ENCODE assay signal across 8 cellular contexts in genomic region chr17:77141846-77142449, GRCh38. TPM values are rescaled to one million over a fixed set of nuclear protein-coding genes. Genes with fewer than 3 reads are reported as not detected.
DNase-seq lines count a peak whose midpoint lies in the region; ATAC-seq and TF ChIP-seq lines count a peak whose summit lies in the region.

No MANE protein-coding gene starts in this region.

- H3K4me3 ChIP-seq in HFF-Myc (replicated peaks; ENCODE audit: low read depth, low read length) (peak overlapping the region; percentile 81), hepatocyte (peak overlapping the region; percentile 83)

- 65% methylated on average over 9 of the region's 9 CpGs for WGBS in hepatocyte (ENCODE audit: low lambda C conversion rate, missing lambda C conversion rate)

- intact Hi-C loops in activated CD4-positive, alpha-beta memory T cell treated with anti-CD3 and anti-CD28 coated beads for 36 hours (cut with micrococcal nuclease) = loop anchor here (2.0 kb wide), 2 partner anchors 45 to 47 kb away; no protein-coding TSS in a partner anchor

- POLR2A ChIA-PET in activated CD4-positive, alpha-beta memory T cell treated with anti-CD3 and anti-CD28 coated beads for 36 hours (lab: Charles Lee) = interaction anchor here (0.6 to 0.9 kb wide), 2 partner anchors 14 to 46 kb away, joined by 3 to 4 read pairs; no protein-coding TSS in a partner anchor

- peaks cover 36% of the 10 kb centered on the region for H3K4me1 ChIP-seq in hepatocyte (ENCODE audit: insufficient read depth)

- H3K27ac Mint-ChIP-seq in activated CD4-positive, alpha-beta memory T cell treated with anti-CD3 and anti-CD28 coated beads for 36 hours = peak overlapping the region; percentile 73
- H3K27ac Mint-ChIP-seq in stimulated activated effector memory CD8-positive, alpha-beta T cell treated with anti-CD3 and anti-CD28 coated beads, Interleukin-12 subunit alpha, Interleukin-12 subunit beta, amount 100 ng/mL, for 72 hours = peak overlapping the region; percentile 88

- no peaks in the 10 kb centered on the region for H4K20me1 ChIP-seq in hepatocyte (ENCODE audit: insufficient read depth, poor library complexity, severe bottlenecking)

- no peaks in the 10 kb centered on the region for H3K27me3 ChIP-seq in hepatocyte

- H3K4me3 Mint-ChIP-seq in activated CD4-positive, alpha-beta memory T cell treated with anti-CD3 and anti-CD28 coated beads for 36 hours = peak overlapping the region; percentile 80
- peak overlapping the region; percentile 79 for H3K4me3 Mint-ChIP-seq in stimulated activated effector memory CD8-positive, alpha-beta T cell treated with anti-CD3 and anti-CD28 coated beads, Interleukin-12 subunit alpha, Interleukin-12 subunit beta, amount 100 ng/mL, for 72 hours

- H3K27me3 Mint-ChIP-seq in activated CD4-positive, alpha-beta memory T cell treated with anti-CD3 and anti-CD28 coated beads for 36 hours = no peaks in the 10 kb centered on the region

- peaks cover 45% of the 10 kb centered on the region for H3K36me3 Mint-ChIP-seq in activated CD4-positive, alpha-beta memory T cell treated with anti-CD3 and anti-CD28 coated beads for 36 hours
- H3K36me3 Mint-ChIP-seq in stimulated activated effector memory CD8-positive, alpha-beta T cell treated with anti-CD3 and anti-CD28 coated beads, Interleukin-12 subunit alpha, Interleukin-12 subunit beta, amount 100 ng/mL, for 72 hours = peaks cover 79% of the 10 kb centered on the region

- TF ChIP-seq CTCF in HFF-Myc (IDR thresholded peaks at IDR 0.05; ENCODE audit: low read depth, low read length, missing control alignments) = no peak
- no peak for TF ChIP-seq CTCF in hepatocyte (IDR thresholded peaks at IDR 0.05; ENCODE audit: poor library complexity)

- peaks cover 18% of the 10 kb centered on the region for H3K9me3 Mint-ChIP-seq in activated CD4-positive, alpha-beta memory T cell treated with anti-CD3 and anti-CD28 coated beads for 36 hours
- peaks cover 8% of the 10 kb centered on the region for H3K9me3 Mint-ChIP-seq in stimulated activated effector memory CD8-positive, alpha-beta T cell treated with anti-CD3 and anti-CD28 coated beads, Interleukin-12 subunit alpha, Interleukin-12 subunit beta, amount 100 ng/mL, for 72 hours

- peaks cover 46% of the 10 kb centered on the region for H3K79me2 ChIP-seq in hepatocyte

- H2AFZ ChIP-seq in hepatocyte = no peak overlapping the region

- CTCF ChIA-PET in activated CD4-positive, alpha-beta memory T cell treated with anti-CD3 and anti-CD28 coated beads for 36 hours (lab: Charles Lee) = interaction anchor here (1.8 to 2.5 kb wide), 4 partner anchors 14 to 55 kb away, joined by 5 to 9 read pairs (median 8); no protein-coding TSS in a partner anchor

- no peaks in the 10 kb centered on the region for H3K9me2 ChIP-seq in hepatocyte (replicated peaks; ENCODE audit: insufficient read depth)

- no peaks in the 10 kb centered on the region for H3K9me3 ChIP-seq in hepatocyte (ENCODE audit: low read depth)

- H3K36me3 ChIP-seq in hepatocyte (replicated peaks; ENCODE audit: insufficient read depth, low read depth) = no peaks in the 10 kb centered on the region

- H3K4me2 ChIP-seq in hepatocyte = peak overlapping the region; percentile 71

- peak overlapping the region; percentile 92 for H3K27ac ChIP-seq in hepatocyte

- H3K4me1 Mint-ChIP-seq in activated CD4-positive, alpha-beta memory T cell treated with anti-CD3 and anti-CD28 coated beads for 36 hours (ENCODE audit: low read depth) = peaks cover 60% of the 10 kb centered on the region
- peaks cover 47% of the 10 kb centered on the region for H3K4me1 Mint-ChIP-seq in stimulated activated effector memory CD8-positive, alpha-beta T cell treated with anti-CD3 and anti-CD28 coated beads, Interleukin-12 subunit alpha, Interleukin-12 subunit beta, amount 100 ng/mL, for 72 hours

- no peak for ATAC-seq in stimulated activated effector memory CD8-positive, alpha-beta T cell treated with anti-CD3 and anti-CD28 coated beads, Interleukin-12 subunit alpha, Interleukin-12 subunit beta, amount 100 ng/mL, for 72 hours
- ATAC-seq in GM19452 (IDR thresholded peaks at IDR 0.05; ENCODE audit: unreplicated experiment) = no peak
- ATAC-seq in HG03460 (IDR thresholded peaks at IDR 0.05; ENCODE audit: unreplicated experiment) = no peak

- no peak for DNase-seq in HFF-Myc (ENCODE audit: extremely low read depth, low read depth)
- DNase-seq in activated CD4-positive, alpha-beta memory T cell treated with anti-CD3 and anti-CD28 coated beads for 36 hours = no peak
- no peak for DNase-seq in hepatocyte (ENCODE audit: low spot score)
- no peak for DNase-seq in stimulated activated effector memory CD8-positive, alpha-beta T cell treated with anti-CD3 and anti-CD28 coated beads, Interleukin-12 subunit alpha, Interleukin-12 subunit beta, amount 100 ng/mL, for 72 hours (ENCODE audit: low spot score in 2 of 2)
- no peak for DNase-seq in NCI-H2081 treated with DMSO at 0.1 percent for 48 hours (lab: John Stamatoyannopoulos, UW)
- DNase-seq in NK-92 (lab: John Stamatoyannopoulos, UW; ENCODE audit: unreplicated experiment) = no peak

RNA-seq across cellular contexts. Expression of gene SEC14L1, which starts 1.2 kb away (rescaled TPM):
- 10 to 100 TPM; 68.1 to 68.5 TPM for total RNA-seq in activated CD4-positive, alpha-beta memory T cell treated with anti-CD3 and anti-CD28 coated beads for 36 hours
- 35.3 and 52.9 TPM in 2 replicates for total RNA-seq in hepatocyte
- 70.8 and 71.4 TPM in 2 replicates for polyA plus RNA-seq in hepatocyte
